7 cellular contexts compared by ENCODE assay signal in the genomic region with DNA sequence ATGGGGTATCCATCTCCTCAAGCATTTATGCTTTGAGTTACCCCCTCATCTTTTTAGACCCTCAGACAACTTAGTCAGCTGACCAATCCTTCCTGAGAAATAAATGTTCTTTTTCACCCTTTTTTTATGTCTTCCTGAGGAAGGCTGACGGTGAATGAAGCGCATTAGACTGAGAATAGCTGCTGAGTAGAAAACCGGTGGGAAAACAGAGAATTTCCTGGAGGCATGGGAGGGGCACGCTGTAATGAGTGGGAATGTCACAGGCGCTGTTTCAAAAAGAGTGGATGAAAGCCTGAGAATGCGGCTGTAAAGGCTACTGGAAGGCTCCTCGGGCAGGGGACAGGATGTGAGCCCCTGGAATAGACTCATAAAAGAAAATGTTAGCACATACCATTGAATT. TPM values are rescaled to one million over a fixed set of nuclear protein-coding genes. Genes with fewer than 3 reads are reported as not detected.
A peak's percentile ranks its signal among the peaks of the same experiment; 100 is the strongest.
DNase-seq lines count a peak whose midpoint lies in the region; ATAC-seq and TF ChIP-seq lines count a peak whose summit lies in the region.
"Not testable (repeated sequence)": the region's sequence is repeated elsewhere in the genome, so short reads cannot be mapped to it uniquely, and the experiment has no call there.

No MANE protein-coding gene starts in this region.

- H3F3A ChIP-seq in GM23338 (replicated peaks; ENCODE audit: low read depth) = peaks cover 38% of the 10 kb centered on the region

- H3K4me1 Mint-ChIP-seq in GM23338 (peaks cover 46% of the 10 kb centered on the region), neural crest cell (peaks cover 36% of the 10 kb centered on the region)
- H3K4me1 Mint-ChIP-seq in T-helper 2 cell treated with Interferon-gamma antibody and Interleukin-4, amounts not matched to agents 5 μg/mL and 100 μg/mL, for 36 hours (ENCODE audit: low read depth) = peaks cover 31% of the 10 kb centered on the region
- H3K4me1 Mint-ChIP-seq in effector memory CD8-positive, alpha-beta T cell (ENCODE audit: low read depth in 2 of 2) = peaks cover 10 to 22% of the 10 kb centered on the region in 2 donors
- peaks cover 40% of the 10 kb centered on the region for H3K4me1 Mint-ChIP-seq in stimulated activated naive CD8-positive, alpha-beta T cell treated with anti-CD3 and anti-CD28 coated beads, Interleukin-15, amount 100 ng/mL, for 72 hours

- not testable (repeated sequence) for H3K36me3 ChIP-seq in GM23338 (ENCODE audit: insufficient read depth); iPS-20b (ENCODE audit: insufficient read depth, low read depth, low read length)

- H3K27ac Mint-ChIP-seq in GM23338 = peak overlapping the region; percentile 95
- H3K27ac Mint-ChIP-seq in T-helper 2 cell treated with Interferon-gamma antibody and Interleukin-4, amounts not matched to agents 5 μg/mL and 100 μg/mL, for 36 hours = peak overlapping the region; percentile 99
- H3K27ac Mint-ChIP-seq in activated naive CD4-positive, alpha-beta T cell treated with anti-CD3 and anti-CD28 coated beads, Interleukin-2, amount 50 U/mL, for 72 hours = peak overlapping the region; percentile 37 to 96
- peak overlapping the region; percentile 74 to 95 for H3K27ac Mint-ChIP-seq in effector memory CD8-positive, alpha-beta T cell
- H3K27ac Mint-ChIP-seq in neural crest cell (ENCODE audit: unreplicated experiment) = not testable (repeated sequence)
- peak overlapping the region; percentile 90 to 99 for H3K27ac Mint-ChIP-seq in stimulated activated naive CD8-positive, alpha-beta T cell treated with anti-CD3 and anti-CD28 coated beads, Interleukin-15, amount 100 ng/mL, for 72 hours

- H3K4me1 ChIP-seq in GM23338 (ENCODE audit: insufficient read depth) = peaks cover 71% of the 10 kb centered on the region
- H3K4me1 ChIP-seq in iPS-20b (ENCODE audit: insufficient read depth, low read length) = peaks cover 14% of the 10 kb centered on the region

- peak overlapping the region; percentile 100 for H3K27ac ChIP-seq in GM23338 (ENCODE audit: low read depth)
- H3K27ac ChIP-seq in iPS-20b (ENCODE audit: low read length) = peak overlapping the region; percentile 28

- H3K4me2 ChIP-seq in GM23338 = peak overlapping the region; percentile 90

- H4K20me1 ChIP-seq in GM23338 (replicated peaks; ENCODE audit: insufficient read depth) = not testable (repeated sequence)

- TF ChIP-seq CTCF in GM23338 (conservative IDR thresholded peaks at IDR 0.05; ENCODE audit: low read depth in 2 of 2); neural crest cell (conservative IDR thresholded peaks at IDR 0.05): not testable (repeated sequence)

- H3K27me3 Mint-ChIP-seq in GM23338 (ENCODE audit: insufficient read depth, low read depth, poor library complexity) = peaks cover 11% of the 10 kb centered on the region
- H3K27me3 Mint-ChIP-seq in T-helper 2 cell treated with Interferon-gamma antibody and Interleukin-4, amounts not matched to agents 5 μg/mL and 100 μg/mL, for 36 hours (ENCODE audit: low read depth); effector memory CD8-positive, alpha-beta T cell; neural crest cell (ENCODE audit: low read depth); stimulated activated naive CD8-positive, alpha-beta T cell treated with anti-CD3 and anti-CD28 coated beads, Interleukin-15, amount 100 ng/mL, for 72 hours: not testable (repeated sequence)

- peaks cover 15% of the 10 kb centered on the region for H3K79me2 ChIP-seq in GM23338 (replicated peaks; ENCODE audit: insufficient read depth)

- not testable (repeated sequence) for ATAC-seq in GM23338; activated naive CD4-positive, alpha-beta T cell treated with anti-CD3 and anti-CD28 coated beads, Interleukin-2, amount 50 U/mL, for 72 hours; effector memory CD8-positive, alpha-beta T cell (replicated peaks); stimulated activated naive CD8-positive, alpha-beta T cell treated with anti-CD3 and anti-CD28 coated beads, Interleukin-15, amount 100 ng/mL, for 72 hours

- DNase-seq in GM23338 (ENCODE audit: low spot score); T-helper 2 cell treated with Interferon-gamma antibody and Interleukin-4, amounts not matched to agents 5 μg/mL and 100 μg/mL, for 36 hours (ENCODE audit: low spot score); activated naive CD4-positive, alpha-beta T cell treated with anti-CD3 and anti-CD28 coated beads, Interleukin-2, amount 50 U/mL, for 72 hours (ENCODE audit: low spot score in 2 of 2); effector memory CD8-positive, alpha-beta T cell; neural crest cell (ENCODE audit: low read depth, low spot score); stimulated activated naive CD8-positive, alpha-beta T cell treated with anti-CD3 and anti-CD28 coated beads, Interleukin-15, amount 100 ng/mL, for 72 hours: not testable (repeated sequence)

- H3K36me3 Mint-ChIP-seq in GM23338 (ENCODE audit: low read depth); effector memory CD8-positive, alpha-beta T cell (ENCODE audit: insufficient read depth); neural crest cell (ENCODE audit: low read depth): not testable (repeated sequence)
- H3K36me3 Mint-ChIP-seq in T-helper 2 cell treated with Interferon-gamma antibody and Interleukin-4, amounts not matched to agents 5 μg/mL and 100 μg/mL, for 36 hours (ENCODE audit: low read depth) = peaks cover 17% of the 10 kb centered on the region
- H3K36me3 Mint-ChIP-seq in activated naive CD4-positive, alpha-beta T cell treated with anti-CD3 and anti-CD28 coated beads, Interleukin-2, amount 50 U/mL, for 72 hours = peaks cover 13 to 21% of the 10 kb centered on the region in 2 donors

- H2AFZ ChIP-seq in GM23338 = not testable (repeated sequence)

- H3K27me3 ChIP-seq in GM23338 (ENCODE audit: insufficient read depth); iPS-20b (ENCODE audit: insufficient read depth, low read length): not testable (repeated sequence)

- H3K9ac ChIP-seq in iPS-20b (ENCODE audit: low read depth, low read length) = peak overlapping the region; percentile 68; the same call in 1 of the 2 replicates

- H3K9me3 Mint-ChIP-seq in GM23338; T-helper 2 cell treated with Interferon-gamma antibody and Interleukin-4, amounts not matched to agents 5 μg/mL and 100 μg/mL, for 36 hours; activated naive CD4-positive, alpha-beta T cell treated with anti-CD3 and anti-CD28 coated beads, Interleukin-2, amount 50 U/mL, for 72 hours; effector memory CD8-positive, alpha-beta T cell; neural crest cell; stimulated activated naive CD8-positive, alpha-beta T cell treated with anti-CD3 and anti-CD28 coated beads, Interleukin-15, amount 100 ng/mL, for 72 hours: not testable (repeated sequence)

- H3K4me3 Mint-ChIP-seq in GM23338 (peak overlapping the region; percentile 70), neural crest cell (peak overlapping the region; percentile 84)
- peak overlapping the region; percentile 83 for H3K4me3 Mint-ChIP-seq in T-helper 2 cell treated with Interferon-gamma antibody and Interleukin-4, amounts not matched to agents 5 μg/mL and 100 μg/mL, for 36 hours
- peak overlapping the region; percentile 68 to 85 for H3K4me3 Mint-ChIP-seq in effector memory CD8-positive, alpha-beta T cell
- H3K4me3 Mint-ChIP-seq in stimulated activated naive CD8-positive, alpha-beta T cell treated with anti-CD3 and anti-CD28 coated beads, Interleukin-15, amount 100 ng/mL, for 72 hours = peak overlapping the region; percentile 72 to 89

- H3K9me2 ChIP-seq in GM23338 (ENCODE audit: insufficient read depth) = not testable (repeated sequence)

- H3K4me3 ChIP-seq in GM23338 = peak overlapping the region; percentile 49
- peak overlapping the region; percentile 73; the same call in 1 of the 2 replicates for H3K4me3 ChIP-seq in iPS-20b (ENCODE audit: low read length)

- not testable (repeated sequence) for H3K9me3 ChIP-seq in iPS-20b (ENCODE audit: insufficient read depth, low read depth, low read length)

RNA-seq across cellular contexts. Expression of a gene that starts 35.8 kb away (rescaled TPM):
- 388 and 451 TPM in 2 replicates for total RNA-seq in GM23338 (2014; rRNA removed; shearing (Covaris generic))
- 199 and 208 TPM in 2 replicates for polyA plus RNA-seq in GM23338 (2016; fragmentation: Nextera tagmentation; extraction: Ambion mirVana)
- 100 to 1,000 TPM; 207 to 521 TPM for total RNA-seq in activated naive CD4-positive, alpha-beta T cell treated with anti-CD3 and anti-CD28 coated beads, Interleukin-2, amount 50 U/mL, for 72 hours
- 50.6 and 52.2 TPM in 2 replicates for total RNA-seq in neural crest cell
